Comparison of ENCODE assay signal across 17 cellular contexts in genomic region chr9:134895103-134895502, GRCh38. TPM values are rescaled to one million over a fixed set of nuclear protein-coding genes. Genes with fewer than 3 reads are reported as not detected.
DNase-seq lines count a peak whose midpoint lies in the region; TF ChIP-seq lines count a peak whose summit lies in the region.
"Had no signal": no experiment of that assay in that cellular context is flagged by ENCODE, and none has a peak within 500 bp of the region (broad histone marks: within the 10 kb centered on the region; RNA-seq: fewer than 3 reads in every experiment).

No MANE protein-coding gene starts in this region.

- no peak overlapping the region for H3K4me3 ChIP-seq in SJSA1
- no peak overlapping the region for H3K4me3 ChIP-seq in foreskin fibroblast (ENCODE audit: low read depth in 1 of 2, low read length in 2 of 2)
- H3K4me3 ChIP-seq in spleen: no peak overlapping the region
- H3K4me3 ChIP-seq in coronary artery: no peak overlapping the region

- no peak for TF ChIP-seq POLR2A in spleen (IDR thresholded peaks at IDR 0.05)
- no peak for TF ChIP-seq POLR2A in erythroblast (IDR thresholded peaks at IDR 0.05; ENCODE audit: low read length)

- H3K4me1 ChIP-seq in SJSA1 (replicated peaks): peaks cover 22% of the 10 kb centered on the region
- H3K4me1 ChIP-seq in spleen: peaks cover 0 to 50% (median 12%) of the 10 kb centered on the region in 6 donors

- peaks cover 1% of the 10 kb centered on the region for H3K27me3 Mint-ChIP-seq in activated CD4-positive, alpha-beta memory T cell treated with anti-CD3 and anti-CD28 coated beads, Interleukin-2, amount 10 ng/mL, durations not matched to agents 7 days and 5 days
- peaks cover 25% of the 10 kb centered on the region for H3K27me3 Mint-ChIP-seq in activated CD4-positive, alpha-beta memory T cell treated with anti-CD3 and anti-CD28 coated beads for 36 hours

- H3K9me3 Mint-ChIP-seq in activated CD4-positive, alpha-beta memory T cell treated with anti-CD3 and anti-CD28 coated beads, Interleukin-2, amount 10 ng/mL, durations not matched to agents 7 days and 5 days: peaks cover 2% of the 10 kb centered on the region
- H3K9me3 Mint-ChIP-seq in activated CD4-positive, alpha-beta memory T cell treated with anti-CD3 and anti-CD28 coated beads for 36 hours: peaks cover 9% of the 10 kb centered on the region

- 57 to 85% (median 72%) methylated on average over 3 of the region's 3 CpGs for WGBS in spleen, 5 donors

- H3K4me3 Mint-ChIP-seq in activated CD4-positive, alpha-beta memory T cell treated with anti-CD3 and anti-CD28 coated beads, Interleukin-2, amount 10 ng/mL, durations not matched to agents 7 days and 5 days: no peak overlapping the region
- no peak overlapping the region for H3K4me3 Mint-ChIP-seq in activated CD4-positive, alpha-beta memory T cell treated with anti-CD3 and anti-CD28 coated beads for 36 hours
- H3K4me3 Mint-ChIP-seq: CD8-positive, alpha-beta memory T cell; stimulated activated naive CD8-positive, alpha-beta T cell treated with anti-CD3 and anti-CD28 coated beads, Interleukin-15, amount 100 ng/mL, for 72 hours had no signal

- intact Hi-C loops in activated CD4-positive, alpha-beta memory T cell treated with anti-CD3 and anti-CD28 coated beads for 36 hours (cut with micrococcal nuclease): no loop called here
- intact Hi-C loops in spleen (cut with DNase I; ENCODE audit: low total_unique reads): no loop called here

- DNase-seq in activated CD4-positive, alpha-beta memory T cell treated with anti-CD3 and anti-CD28 coated beads, Interleukin-2, amount 10 ng/mL, durations not matched to agents 7 days and 5 days: peak; percentile 6
- no peak for DNase-seq in activated CD4-positive, alpha-beta memory T cell treated with anti-CD3 and anti-CD28 coated beads for 36 hours
- DNase-seq in SJSA1 (ENCODE audit: low read depth in 1 of 2, low spot score in 2 of 2): peak; percentile 31 to 36
- DNase-seq in foreskin fibroblast: peak; percentile 4 to 27
- peak; percentile 12 for DNase-seq in spleen
- no peak for DNase-seq in erythroblast (lab: John Stamatoyannopoulos, UW)
- no peak for DNase-seq in coronary artery (ENCODE audit: low spot score)
- DNase-seq in T-helper 9 cell: no peak
- DNase-seq: 8988T; activated CD4-positive, alpha-beta T cell treated with anti-CD3 and anti-CD28 coated beads, Interleukin-2, amount 50 U/mL, for 48 hours; activated gamma-delta T cell treated with Interleukin-2 at 50 U/mL for 16 hours; CD8-positive, alpha-beta memory T cell; effector CD8-positive, alpha-beta T cell; midbrain; NCI-H1048; stimulated activated naive CD8-positive, alpha-beta T cell treated with anti-CD3 and anti-CD28 coated beads, Interleukin-15, amount 100 ng/mL, for 72 hours had no signal

- 0 out of 2 replicates have a peak, but pooled peaks cover 3% of the 10 kb centered on the region for H3K27me3 ChIP-seq in SJSA1 (replicated peaks)
- H3K27me3 ChIP-seq in spleen (replicated peaks in 1 of 7): peaks cover 0 to 12% (median 0%) of the 10 kb centered on the region in 7 donors

- H3K27ac ChIP-seq in SJSA1: no peak overlapping the region
- peak overlapping the region in 5 of 8 donors; percentile 71 to 88 (median 78) for H3K27ac ChIP-seq in spleen
- H3K27ac ChIP-seq in coronary artery: no peak overlapping the region

- no peaks in the 10 kb centered on the region for H3K9me3 ChIP-seq in SJSA1 (replicated peaks)
- peaks cover 0 to 28% (median 16%) of the 10 kb centered on the region in 8 donors for H3K9me3 ChIP-seq in spleen

- TF ChIP-seq CTCF in foreskin fibroblast (IDR thresholded peaks at IDR 0.05; ENCODE audit: low read depth, low read length) (no peak), spleen (IDR thresholded peaks at IDR 0.05 in 8 of 11, conservative IDR thresholded peaks at IDR 0.05 in 3 of 11) (no peak), coronary artery (IDR thresholded peaks at IDR 0.05) (no peak)

- no peak overlapping the region for H3K27ac Mint-ChIP-seq in activated CD4-positive, alpha-beta memory T cell treated with anti-CD3 and anti-CD28 coated beads, Interleukin-2, amount 10 ng/mL, durations not matched to agents 7 days and 5 days
- no peak overlapping the region for H3K27ac Mint-ChIP-seq in activated CD4-positive, alpha-beta memory T cell treated with anti-CD3 and anti-CD28 coated beads for 36 hours
- H3K27ac Mint-ChIP-seq: CD8-positive, alpha-beta memory T cell had no signal

- no peaks in the 10 kb centered on the region for H3K36me3 Mint-ChIP-seq in activated CD4-positive, alpha-beta memory T cell treated with anti-CD3 and anti-CD28 coated beads, Interleukin-2, amount 10 ng/mL, durations not matched to agents 7 days and 5 days (ENCODE audit: low read depth)
- H3K36me3 Mint-ChIP-seq in activated CD4-positive, alpha-beta memory T cell treated with anti-CD3 and anti-CD28 coated beads for 36 hours: no peaks in the 10 kb centered on the region

- CTCF ChIA-PET in activated CD4-positive, alpha-beta memory T cell treated with anti-CD3 and anti-CD28 coated beads, Interleukin-2, amount 10 ng/mL, durations not matched to agents 7 days and 5 days (lab: Charles Lee): no interaction called here
- CTCF ChIA-PET in activated CD4-positive, alpha-beta memory T cell treated with anti-CD3 and anti-CD28 coated beads for 36 hours (lab: Charles Lee): no interaction called here

- H3K4me1 Mint-ChIP-seq in activated CD4-positive, alpha-beta memory T cell treated with anti-CD3 and anti-CD28 coated beads, Interleukin-2, amount 10 ng/mL, durations not matched to agents 7 days and 5 days: no peaks in the 10 kb centered on the region
- no peaks in the 10 kb centered on the region for H3K4me1 Mint-ChIP-seq in activated CD4-positive, alpha-beta memory T cell treated with anti-CD3 and anti-CD28 coated beads for 36 hours (ENCODE audit: low read depth)
- H3K4me1 Mint-ChIP-seq: CD8-positive, alpha-beta memory T cell; stimulated activated naive CD8-positive, alpha-beta T cell treated with anti-CD3 and anti-CD28 coated beads, Interleukin-15, amount 100 ng/mL, for 72 hours had no signal

- POLR2A ChIA-PET in activated CD4-positive, alpha-beta memory T cell treated with anti-CD3 and anti-CD28 coated beads, Interleukin-2, amount 10 ng/mL, durations not matched to agents 7 days and 5 days (lab: Charles Lee): no interaction called here
- POLR2A ChIA-PET in activated CD4-positive, alpha-beta memory T cell treated with anti-CD3 and anti-CD28 coated beads for 36 hours (lab: Charles Lee): no interaction called here

- H3K36me3 ChIP-seq in SJSA1: no peaks in the 10 kb centered on the region
- no peaks in the 10 kb centered on the region for H3K36me3 ChIP-seq in spleen

RNA-seq across cellular contexts. Expression of gene FCN2, which starts 14.5 kb away (rescaled TPM):
- not detected for total RNA-seq in activated CD4-positive, alpha-beta memory T cell treated with anti-CD3 and anti-CD28 coated beads, Interleukin-2, amount 10 ng/mL, durations not matched to agents 7 days and 5 days
- not detected for total RNA-seq in activated CD4-positive, alpha-beta memory T cell treated with anti-CD3 and anti-CD28 coated beads for 36 hours
- total RNA-seq in SJSA1 (2014; rRNA removed; shearing (Covaris generic)): not detected in 2 replicates
- 1 to 10 TPM in 4 of 7 donors, under 1 TPM in 2, not detected in 1; 0.65 to 7.6 (median 1.9) TPM for total RNA-seq in spleen
- polyA plus RNA-seq in spleen: 1 to 10 TPM in 2 of 3 donors, under 1 TPM in 1; 0.38 to 3.7 (median 1.0) TPM
- total RNA-seq: CD8-positive, alpha-beta memory T cell; H4 had no signal
- polyA plus RNA-seq: CD8-positive, alpha-beta memory T cell had no signal

RNA-seq across cellular contexts. Expression of gene FCN1, which starts 22.6 kb away (rescaled TPM):
- not detected for total RNA-seq in activated CD4-positive, alpha-beta memory T cell treated with anti-CD3 and anti-CD28 coated beads, Interleukin-2, amount 10 ng/mL, durations not matched to agents 7 days and 5 days
- not detected for total RNA-seq in activated CD4-positive, alpha-beta memory T cell treated with anti-CD3 and anti-CD28 coated beads for 36 hours
- total RNA-seq in SJSA1 (2014; rRNA removed; shearing (Covaris generic)): not detected in 2 replicates
- 100 to 1,000 TPM in 3 of 7 donors, 10 to 100 TPM in 4; 33.1 to 209 (median 77.5) TPM for total RNA-seq in spleen
- 10 to 100 TPM in 2 of 3 donors, 1 to 10 TPM in 1; 5.2 to 30.0 (median 21.9) TPM for polyA plus RNA-seq in spleen
- total RNA-seq: H4 had no signal
- polyA plus RNA-seq: CD8-positive, alpha-beta memory T cell had no signal

Comparison
In these comparisons a context has a peak if more than half of its experiments do, and no peak if none do; other contexts are left out.
1. DNase-seq: peak in activated CD4-positive, alpha-beta memory T cell treated with anti-CD3 and anti-CD28 coated beads, Interleukin-2, amount 10 ng/mL, durations not matched to agents 7 days and 5 days (single experiment), SJSA1 (2 of 2), foreskin fibroblast (2 of 2) and spleen (single experiment); none in activated CD4-positive, alpha-beta memory T cell treated with anti-CD3 and anti-CD28 coated beads for 36 hours (single experiment), erythroblast (0 of 2), coronary artery (single experiment) and T-helper 9 cell (single experiment).
2. H3K27ac ChIP-seq: peak in spleen (5 of 8); none in SJSA1 (single experiment) and coronary artery (0 of 2).
3. RNA of gene FCN1, which starts 22.6 kb away (total RNA-seq): 33.1 to 209 TPM in spleen; not detected in activated CD4-positive, alpha-beta memory T cell treated with anti-CD3 and anti-CD28 coated beads, Interleukin-2, amount 10 ng/mL, durations not matched to agents 7 days and 5 days, not detected in activated CD4-positive, alpha-beta memory T cell treated with anti-CD3 and anti-CD28 coated beads for 36 hours and not detected in SJSA1; every median in the first group is over 10 times any median in the second.